Comparison of ENCODE assay signal across 17 cellular contexts in genomic region chr9:113503131-113503541, GRCh38. TPM values are rescaled to one million over a fixed set of nuclear protein-coding genes. Genes with fewer than 3 reads are reported as not detected.
DNase-seq lines count a peak whose midpoint lies in the region; ATAC-seq, FAIRE-seq and TF ChIP-seq lines count a peak whose summit lies in the region.
"Had no signal": no experiment of that assay in that cellular context is flagged by ENCODE, and none has a peak within 500 bp of the region (broad histone marks: within the 10 kb centered on the region; RNA-seq: fewer than 3 reads in every experiment).

No MANE protein-coding gene starts in this region.

- H3K27me3 Mint-ChIP-seq in activated naive CD8-positive, alpha-beta T cell treated with anti-CD3 and anti-CD28 coated beads, Interleukin-2, amount 10 ng/mL, durations not matched to agents 7 days and 5 days: no peaks in the 10 kb centered on the region
- H3K27me3 Mint-ChIP-seq in activated naive CD8-positive, alpha-beta T cell treated with anti-CD3 and anti-CD28 coated beads, Interleukin-2, amount 50 U/mL, for 24 hours: no peaks in the 10 kb centered on the region
- peaks cover 8% of the 10 kb centered on the region for H3K27me3 Mint-ChIP-seq in neural progenitor cell (ENCODE audit: insufficient read depth, low read depth)
- H3K27me3 Mint-ChIP-seq: CD4-positive, alpha-beta memory T cell had no signal

- TF ChIP-seq CTCF in gastroesophageal sphincter (IDR thresholded peaks at IDR 0.05) (no peak), neural progenitor cell (IDR thresholded peaks at IDR 0.05) (no peak), vagina (IDR thresholded peaks at IDR 0.05) (no peak), smooth muscle cell (IDR thresholded peaks at IDR 0.05; ENCODE audit: borderline replicate concordance, insufficient read depth, poor library complexity, severe bottlenecking) (no peak), D721Med (IDR thresholded peaks at IDR 0.05; ENCODE audit: insufficient read depth, missing control alignments) (no peak)

- H4K20me1 ChIP-seq in neural progenitor cell (ENCODE audit: low read depth) (peaks cover 34% of the 10 kb centered on the region), smooth muscle cell (ENCODE audit: low read depth) (no peaks in the 10 kb centered on the region)

- H3K27ac Mint-ChIP-seq in activated naive CD8-positive, alpha-beta T cell treated with anti-CD3 and anti-CD28 coated beads, Interleukin-2, amount 10 ng/mL, durations not matched to agents 7 days and 5 days: peak overlapping the region; percentile 68
- H3K27ac Mint-ChIP-seq in activated naive CD8-positive, alpha-beta T cell treated with anti-CD3 and anti-CD28 coated beads, Interleukin-2, amount 50 U/mL, for 24 hours: no peak overlapping the region
- H3K27ac Mint-ChIP-seq in neural progenitor cell: peak overlapping the region; percentile 100

- H3K9me3 ChIP-seq in gastroesophageal sphincter (no peaks in the 10 kb centered on the region), neural progenitor cell (ENCODE audit: low read depth) (no peaks in the 10 kb centered on the region), vagina (no peaks in the 10 kb centered on the region), smooth muscle cell (replicated peaks; ENCODE audit: low read depth) (no peaks in the 10 kb centered on the region)
- H3K9me3 ChIP-seq: ovary, testis had no signal

- H3K9ac ChIP-seq in neural progenitor cell (no peak overlapping the region), smooth muscle cell (ENCODE audit: low read depth) (no peak overlapping the region)

- TF ChIP-seq EP300 in gastroesophageal sphincter (IDR thresholded peaks at IDR 0.05): no peak

- intact Hi-C loops in vagina (cut with DNase I): no loop called here

- H3K4me3 ChIP-seq in gastroesophageal sphincter: peak overlapping the region in 1 of 2 donors; percentile 41
- no peak overlapping the region for H3K4me3 ChIP-seq in neural progenitor cell
- H3K4me3 ChIP-seq in vagina: peak overlapping the region; percentile 6 to 34
- H3K4me3 ChIP-seq in smooth muscle cell: no peak overlapping the region
- H3K4me3 ChIP-seq: ovary, testis had no signal

- peaks cover 0 to 42% (median under 1%) of the 10 kb centered on the region in 3 donors for H3K4me1 ChIP-seq in gastroesophageal sphincter
- H3K4me1 ChIP-seq in neural progenitor cell: peaks cover 41% of the 10 kb centered on the region
- H3K4me1 ChIP-seq in vagina: no peaks in the 10 kb centered on the region
- peaks cover 11% of the 10 kb centered on the region for H3K4me1 ChIP-seq in smooth muscle cell (ENCODE audit: low read depth)

- H3K9me3 Mint-ChIP-seq in activated naive CD8-positive, alpha-beta T cell treated with anti-CD3 and anti-CD28 coated beads, Interleukin-2, amount 10 ng/mL, durations not matched to agents 7 days and 5 days: no peaks in the 10 kb centered on the region
- no peaks in the 10 kb centered on the region for H3K9me3 Mint-ChIP-seq in activated naive CD8-positive, alpha-beta T cell treated with anti-CD3 and anti-CD28 coated beads, Interleukin-2, amount 50 U/mL, for 24 hours
- no peaks in the 10 kb centered on the region for H3K9me3 Mint-ChIP-seq in neural progenitor cell
- H3K9me3 Mint-ChIP-seq: CD4-positive, alpha-beta memory T cell; mesothelial cell of epicardium had no signal

- POLR2A ChIA-PET in activated naive CD8-positive, alpha-beta T cell treated with anti-CD3 and anti-CD28 coated beads, Interleukin-2, amount 10 ng/mL, durations not matched to agents 7 days and 5 days (lab: Charles Lee): no interaction called here

- FAIRE-seq in D721Med (lab: Jason Lieb, UNC): no peak
- FAIRE-seq: A204.1 had no signal

- H3K36me3 Mint-ChIP-seq in activated naive CD8-positive, alpha-beta T cell treated with anti-CD3 and anti-CD28 coated beads, Interleukin-2, amount 10 ng/mL, durations not matched to agents 7 days and 5 days: no peaks in the 10 kb centered on the region
- no peaks in the 10 kb centered on the region for H3K36me3 Mint-ChIP-seq in activated naive CD8-positive, alpha-beta T cell treated with anti-CD3 and anti-CD28 coated beads, Interleukin-2, amount 50 U/mL, for 24 hours (ENCODE audit: low read depth)
- H3K36me3 Mint-ChIP-seq in neural progenitor cell: peaks cover 4% of the 10 kb centered on the region
- H3K36me3 Mint-ChIP-seq: CD4-positive, alpha-beta memory T cell had no signal

- ATAC-seq in activated naive CD8-positive, alpha-beta T cell treated with anti-CD3 and anti-CD28 coated beads, Interleukin-2, amount 10 ng/mL, durations not matched to agents 7 days and 5 days (ENCODE audit: low read depth): no peak
- no peak for ATAC-seq in activated naive CD8-positive, alpha-beta T cell treated with anti-CD3 and anti-CD28 coated beads, Interleukin-2, amount 50 U/mL, for 24 hours
- ATAC-seq in gastroesophageal sphincter: no peak
- ATAC-seq: Panc1 had no signal

- H3K4me1 Mint-ChIP-seq in activated naive CD8-positive, alpha-beta T cell treated with anti-CD3 and anti-CD28 coated beads, Interleukin-2, amount 10 ng/mL, durations not matched to agents 7 days and 5 days: peaks cover 23% of the 10 kb centered on the region
- peaks cover 27% of the 10 kb centered on the region for H3K4me1 Mint-ChIP-seq in activated naive CD8-positive, alpha-beta T cell treated with anti-CD3 and anti-CD28 coated beads, Interleukin-2, amount 50 U/mL, for 24 hours
- peaks cover 81% of the 10 kb centered on the region for H3K4me1 Mint-ChIP-seq in neural progenitor cell

- TF ChIP-seq POLR2A in gastroesophageal sphincter (IDR thresholded peaks at IDR 0.05) (no peak), vagina (IDR thresholded peaks at IDR 0.05) (no peak)

- no peaks in the 10 kb centered on the region for H3K79me2 ChIP-seq in neural progenitor cell (ENCODE audit: low read depth)
- H3K79me2 ChIP-seq in smooth muscle cell (ENCODE audit: low read depth): no peaks in the 10 kb centered on the region

- DNase-seq in activated naive CD8-positive, alpha-beta T cell treated with anti-CD3 and anti-CD28 coated beads, Interleukin-2, amount 10 ng/mL, durations not matched to agents 7 days and 5 days: no peak
- no peak for DNase-seq in activated naive CD8-positive, alpha-beta T cell treated with anti-CD3 and anti-CD28 coated beads, Interleukin-2, amount 50 U/mL, for 24 hours
- DNase-seq in neural progenitor cell (ENCODE audit: low spot score) (no peak), vagina (ENCODE audit: extremely low spot score in 2 of 2) (no peak), OCI-M1 (lab: John Stamatoyannopoulos, UW) (no peak), smooth muscle cell (lab: John Stamatoyannopoulos, UW; ENCODE audit: unreplicated experiment) (no peak), D721Med (ENCODE audit: insufficient read length, low spot score) (no peak)
- DNase-seq: CD4-positive, alpha-beta memory T cell; NCI-H1694 treated with DMSO at 0.1 percent for 48 hours; NCI-H510A; SW 1271; testis had no signal

- H3K36me3 ChIP-seq in gastroesophageal sphincter (peaks cover 0 to 59% of the 10 kb centered on the region in 2 donors), neural progenitor cell (no peaks in the 10 kb centered on the region), vagina (no peaks in the 10 kb centered on the region), smooth muscle cell (ENCODE audit: low read depth) (no peaks in the 10 kb centered on the region)
- H3K36me3 ChIP-seq: ovary had no signal

- H3K27me3 ChIP-seq in gastroesophageal sphincter (no peaks in the 10 kb centered on the region), neural progenitor cell (no peaks in the 10 kb centered on the region), vagina (no peaks in the 10 kb centered on the region), smooth muscle cell (ENCODE audit: low read depth) (no peaks in the 10 kb centered on the region)
- H3K27me3 ChIP-seq: ovary, testis had no signal

- H3F3A ChIP-seq in neural progenitor cell (ENCODE audit: low read depth) (peaks cover 23% of the 10 kb centered on the region), smooth muscle cell (ENCODE audit: low read depth) (no peaks in the 10 kb centered on the region)

- WGBS in gastroesophageal sphincter (ENCODE audit: low coverage in 1 of 2), 2 donors: 77 to 80% methylated on average over 2 to 8 of the region's 8 CpGs
- WGBS in smooth muscle cell (ENCODE audit: low lambda C conversion rate): 87% methylated on average over 8 of the region's 8 CpGs

- H2AFZ ChIP-seq in neural progenitor cell (replicated peaks) (no peak overlapping the region), smooth muscle cell (ENCODE audit: low read depth) (no peak overlapping the region)

- H3K4me3 Mint-ChIP-seq in activated naive CD8-positive, alpha-beta T cell treated with anti-CD3 and anti-CD28 coated beads, Interleukin-2, amount 10 ng/mL, durations not matched to agents 7 days and 5 days: no peak overlapping the region
- H3K4me3 Mint-ChIP-seq in activated naive CD8-positive, alpha-beta T cell treated with anti-CD3 and anti-CD28 coated beads, Interleukin-2, amount 50 U/mL, for 24 hours: no peak overlapping the region
- H3K4me3 Mint-ChIP-seq in neural progenitor cell: peak overlapping the region; percentile 7
- H3K4me3 Mint-ChIP-seq: CD4-positive, alpha-beta memory T cell; mesothelial cell of epicardium had no signal

- H3K4me2 ChIP-seq in neural progenitor cell (no peak overlapping the region), smooth muscle cell (no peak overlapping the region)

- H3K27ac ChIP-seq in gastroesophageal sphincter: peak overlapping the region in 3 of 4 donors; percentile 50 to 58 (median 56)
- no peak overlapping the region for H3K27ac ChIP-seq in neural progenitor cell
- H3K27ac ChIP-seq in vagina: no peak overlapping the region
- H3K27ac ChIP-seq in smooth muscle cell (ENCODE audit: low read depth): no peak overlapping the region
- H3K27ac ChIP-seq: ovary, testis had no signal

RNA-seq across cellular contexts. Expression of gene RGS3, which starts 39.6 kb away (rescaled TPM):
- 10 to 100 TPM; 63.2 to 65.5 TPM for total RNA-seq in activated naive CD8-positive, alpha-beta T cell treated with anti-CD3 and anti-CD28 coated beads, Interleukin-2, amount 10 ng/mL, durations not matched to agents 7 days and 5 days
- 100 to 1,000 TPM in 1 of 4 donors, 10 to 100 TPM in 3; 43.9 to 122 (median 72.7) TPM for total RNA-seq in gastroesophageal sphincter
- total RNA-seq in neural progenitor cell (ENCODE audit: low replicate concordance): 30.3 and 39.9 TPM in 2 replicates
- total RNA-seq in vagina: 27.0 TPM
- total RNA-seq in smooth muscle cell: 43.8 and 58.4 TPM in 2 replicates
- polyA plus RNA-seq in smooth muscle cell: 94.5 and 108 TPM in 2 replicates

Comparison
In these comparisons a context has a peak if more than half of its experiments do, and no peak if none do; other contexts are left out.
1. H3K27ac ChIP-seq: peak in gastroesophageal sphincter (3 of 4); none in neural progenitor cell (single experiment), vagina (single experiment) and smooth muscle cell (single experiment).
2. H3K4me3 ChIP-seq: peak in vagina (2 of 2); none in neural progenitor cell (single experiment) and smooth muscle cell (single experiment).